ENCODE assay signal across 1 cellular context in genomic region chr16:2537451-2538379, GRCh38.
A peak's percentile ranks its signal among the peaks of the same experiment; 100 is the strongest.
TF ChIP-seq lines count a peak whose summit lies in the region.

PDPK1 (plus strand) TSS chr16:2538021; CDS start chr16:2538113, 92 bp downstream.

TF ChIP-seq in HCT116, 20 proteins besides CTCF, POLR2A, EP300 and RAD21 (continued from another document):
- TF ChIP-seq REST (IDR thresholded peaks at IDR 0.05; ENCODE audit: low read depth) (no peak), CBX3 (IDR thresholded peaks at IDR 0.05; ENCODE audit: low read depth) (no peak), POLR2AphosphoS5 (IDR thresholded peaks at IDR 0.05; ENCODE audit: low read depth, low read length) (peak; percentile 62; the same call in 1 of the 2 replicates), ZFX (IDR thresholded peaks at IDR 0.05) (peak; percentile 54; the same call in 1 of the 2 replicates)
TF ChIP-seq in HCT116: peak in this region for 7.
